Comparison of ENCODE assay signal across 1 cellular context in genomic region chr9:19386469-19387044, GRCh38.
TF ChIP-seq lines count a peak whose summit lies in the region.

No MANE protein-coding gene starts in this region.

TF ChIP-seq in endothelial cell of umbilical vein, 7 proteins besides CTCF, POLR2A, EP300 and RAD21:
- TF ChIP-seq EZH2 (IDR thresholded peaks at IDR 0.05; ENCODE audit: borderline replicate concordance, low read depth, low read length, severe bottlenecking) (no peak), JUN (IDR thresholded peaks at IDR 0.05; ENCODE audit: borderline replicate concordance, insufficient read depth, insufficient read length, low read depth) (peak; percentile 40)
